In the genomic region with DNA sequence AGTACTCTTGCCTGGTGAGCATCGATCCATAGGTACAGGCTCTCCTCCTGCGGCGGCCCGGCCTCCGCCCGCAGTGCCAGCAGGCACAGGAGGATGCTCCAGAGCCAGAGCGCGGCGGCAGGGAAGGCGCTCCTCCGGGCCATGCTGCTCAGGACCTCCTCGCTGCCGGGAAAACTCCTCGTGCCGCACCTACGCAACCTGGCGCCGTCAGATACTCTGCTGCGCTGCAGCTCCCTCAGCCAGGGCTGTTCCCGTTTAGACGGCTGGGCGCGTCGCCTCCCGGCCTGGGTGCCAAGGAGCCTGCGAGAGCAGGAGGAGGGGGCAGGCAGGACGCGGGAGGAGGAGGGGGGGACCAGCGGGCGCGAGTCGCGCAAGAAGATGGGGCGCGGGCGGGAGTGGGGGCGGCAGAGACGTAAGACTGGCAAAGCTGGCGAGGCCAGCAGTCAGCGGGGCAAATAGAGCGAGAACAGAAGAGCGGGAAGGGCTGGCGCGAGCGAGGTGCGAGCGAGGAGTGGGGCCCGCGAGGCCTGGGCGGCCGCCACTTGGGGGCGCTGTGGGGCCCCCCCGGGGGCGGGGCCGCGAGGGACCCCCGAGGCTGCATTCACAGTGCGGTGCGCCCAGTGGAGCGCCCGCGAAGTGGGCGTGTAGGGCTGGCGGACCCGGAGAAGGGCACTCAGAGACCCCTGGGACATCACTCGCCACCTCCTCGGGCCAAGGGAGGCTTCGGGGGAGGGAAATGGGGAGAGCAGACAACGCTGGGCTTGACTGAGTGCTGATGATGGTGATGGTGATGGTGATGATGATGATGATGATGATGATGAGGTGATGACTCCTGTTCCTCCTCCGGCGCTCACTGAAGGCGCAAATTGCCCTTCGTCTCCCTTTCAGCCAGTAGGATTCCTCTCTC, we compare ENCODE assay signal across 8 cellular contexts. TPM values are rescaled to one million over a fixed set of nuclear protein-coding genes. Genes with fewer than 3 reads are reported as not detected.
DNase-seq lines count a peak whose midpoint lies in the region; ATAC-seq and TF ChIP-seq lines count a peak whose summit lies in the region.

A gene with protein sequence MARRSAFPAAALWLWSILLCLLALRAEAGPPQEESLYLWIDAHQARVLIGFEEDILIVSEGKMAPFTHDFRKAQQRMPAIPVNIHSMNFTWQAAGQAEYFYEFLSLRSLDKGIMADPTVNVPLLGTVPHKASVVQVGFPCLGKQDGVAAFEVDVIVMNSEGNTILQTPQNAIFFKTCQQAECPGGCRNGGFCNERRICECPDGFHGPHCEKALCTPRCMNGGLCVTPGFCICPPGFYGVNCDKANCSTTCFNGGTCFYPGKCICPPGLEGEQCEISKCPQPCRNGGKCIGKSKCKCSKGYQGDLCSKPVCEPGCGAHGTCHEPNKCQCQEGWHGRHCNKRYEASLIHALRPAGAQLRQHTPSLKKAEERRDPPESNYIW (minus strand): TSS at position 257 of the 907 bp plus-strand sequence. CDS start 114 bp downstream, at position 143.

- DNase-seq in CD14-positive monocyte (ENCODE audit: low spot score) (no peak), NCI-H146 treated with DMSO at 0.1 percent for 48 hours (lab: John Stamatoyannopoulos, UW; ENCODE audit: unreplicated experiment) (peak; percentile 5), right cardiac atrium (peak; percentile 37 to 65 (median 61)), NAMALWA (ENCODE audit: low spot score) (no peak)

- no peak within 1 kb of the TSS for H3K27ac ChIP-seq in right cardiac atrium (ENCODE audit: low read length)

- WGBS in right cardiac atrium = 3% methylated on average over 73 of the region's 73 CpGs

- H3K9me3 ChIP-seq in right cardiac atrium (ENCODE audit: control insufficient read depth, low read length) (no peaks in the 10 kb centered on the region), skeletal muscle satellite cell (replicated peaks; ENCODE audit: low read length) (no peaks in the 10 kb centered on the region)

- H3K9me3 Mint-ChIP-seq in CD14-positive monocyte = peaks cover 0 to 12% (median 8%) of the 10 kb centered on the region in 7 donors
- no peaks in the 10 kb centered on the region for H3K9me3 Mint-ChIP-seq in activated naive CD4-positive, alpha-beta T cell treated with anti-CD3 and anti-CD28 coated beads, Interleukin-2, amount 50 U/mL, for 24 hours

- H3K27me3 ChIP-seq in right cardiac atrium (ENCODE audit: control insufficient read depth, insufficient read depth) = peaks cover 5% of the 10 kb centered on the region
- H3K27me3 ChIP-seq in skeletal muscle satellite cell (ENCODE audit: control insufficient read depth, insufficient read depth, low read length) = peaks cover 72% of the 10 kb centered on the region

- peak within 1 kb of the TSS in 1 of 2 donors; percentile 83 for H3K4me3 Mint-ChIP-seq in CD14-positive monocyte
- H3K4me3 Mint-ChIP-seq in activated naive CD4-positive, alpha-beta T cell treated with anti-CD3 and anti-CD28 coated beads, Interleukin-2, amount 50 U/mL, for 24 hours = peak within 1 kb of the TSS; percentile 74

- H3K4me1 ChIP-seq in right cardiac atrium (ENCODE audit: control insufficient read depth, insufficient read depth, low read length) = no peaks in the 10 kb centered on the region
- H3K4me1 ChIP-seq in skeletal muscle satellite cell (ENCODE audit: control insufficient read depth, insufficient read depth, low read length) = peaks cover 7% of the 10 kb centered on the region

- H3K4me2 ChIP-seq in skeletal muscle satellite cell (ENCODE audit: low read length) = peak within 1 kb of the TSS; percentile 71

- H3K9ac ChIP-seq in skeletal muscle satellite cell (ENCODE audit: low read depth, low read length) = no peak within 1 kb of the TSS

- peaks cover 0 to 3% of the 10 kb centered on the region in 2 donors for H3K36me3 Mint-ChIP-seq in CD14-positive monocyte
- H3K36me3 Mint-ChIP-seq in activated naive CD4-positive, alpha-beta T cell treated with anti-CD3 and anti-CD28 coated beads, Interleukin-2, amount 50 U/mL, for 24 hours = no peaks in the 10 kb centered on the region

- no peak within 1 kb of the TSS for H3K27ac Mint-ChIP-seq in CD14-positive monocyte
- no peak within 1 kb of the TSS for H3K27ac Mint-ChIP-seq in activated naive CD4-positive, alpha-beta T cell treated with anti-CD3 and anti-CD28 coated beads, Interleukin-2, amount 50 U/mL, for 24 hours

- H3K36me3 ChIP-seq in skeletal muscle satellite cell (ENCODE audit: insufficient read depth, low read length) = no peaks in the 10 kb centered on the region

- H3K27me3 Mint-ChIP-seq in CD14-positive monocyte (ENCODE audit: low read depth in 3 of 3) = peaks cover 43 to 44% (median 43%) of the 10 kb centered on the region in 3 donors
- H3K27me3 Mint-ChIP-seq in activated naive CD4-positive, alpha-beta T cell treated with anti-CD3 and anti-CD28 coated beads, Interleukin-2, amount 50 U/mL, for 24 hours = peaks cover 29% of the 10 kb centered on the region

- peak within 1 kb of the TSS; percentile 20 for H3K4me3 ChIP-seq in right cardiac atrium (ENCODE audit: low read length)
- H3K4me3 ChIP-seq in skeletal muscle satellite cell (ENCODE audit: low read length) = peak within 1 kb of the TSS; percentile 47

- peaks cover 14% of the 10 kb centered on the region for H3K4me1 Mint-ChIP-seq in CD14-positive monocyte
- H3K4me1 Mint-ChIP-seq in activated naive CD4-positive, alpha-beta T cell treated with anti-CD3 and anti-CD28 coated beads, Interleukin-2, amount 50 U/mL, for 24 hours = peaks cover 11% of the 10 kb centered on the region

- peak; percentile 36 for TF ChIP-seq CTCF in CD14-positive monocyte (IDR thresholded peaks at IDR 0.05)

- intact Hi-C loops in CD14-positive monocyte (cut with micrococcal nuclease) = no loop called here
- intact Hi-C loops in right cardiac atrium (cut with DNase I) = loop anchor here in 3 of 4 donors (5.0 to 10.0 kb wide), 3 partner anchors 229 to 327 kb away; no protein-coding TSS in a partner anchor

- ATAC-seq in GM19438 (IDR thresholded peaks at IDR 0.05; ENCODE audit: low read depth, unreplicated experiment) (peak; percentile 86), right cardiac atrium (peak; percentile 54 to 67), GM19455 (IDR thresholded peaks at IDR 0.05; ENCODE audit: unreplicated experiment) (no peak)

RNA-seq across cellular contexts. Expression of the gene that starts here (rescaled TPM):
- polyA plus RNA-seq in CD14-positive monocyte (not detected), right cardiac atrium (0.38 TPM)
- under 1 TPM in 2 of 4 donors, not detected in 2; 0.29 to 0.67 TPM for total RNA-seq in right cardiac atrium
- total RNA-seq in skeletal muscle satellite cell (2012; rRNA removed) = 0.87 TPM in 1 of 2 replicates, not detected in the other

Comparison
In these comparisons a context has a peak if more than half of its experiments do, and no peak if none do; other contexts are left out.
1. Peak in DNase-seq, ATAC-seq and H3K4me3 ChIP-seq in right cardiac atrium; RNA of the gene not detected or under 1 TPM.
2. intact Hi-C loops: an anchor here in right cardiac atrium (5.0 to 10.0 kb wide); none called in CD14-positive monocyte.